23 cellular contexts compared by ENCODE assay signal in the genomic region with DNA sequence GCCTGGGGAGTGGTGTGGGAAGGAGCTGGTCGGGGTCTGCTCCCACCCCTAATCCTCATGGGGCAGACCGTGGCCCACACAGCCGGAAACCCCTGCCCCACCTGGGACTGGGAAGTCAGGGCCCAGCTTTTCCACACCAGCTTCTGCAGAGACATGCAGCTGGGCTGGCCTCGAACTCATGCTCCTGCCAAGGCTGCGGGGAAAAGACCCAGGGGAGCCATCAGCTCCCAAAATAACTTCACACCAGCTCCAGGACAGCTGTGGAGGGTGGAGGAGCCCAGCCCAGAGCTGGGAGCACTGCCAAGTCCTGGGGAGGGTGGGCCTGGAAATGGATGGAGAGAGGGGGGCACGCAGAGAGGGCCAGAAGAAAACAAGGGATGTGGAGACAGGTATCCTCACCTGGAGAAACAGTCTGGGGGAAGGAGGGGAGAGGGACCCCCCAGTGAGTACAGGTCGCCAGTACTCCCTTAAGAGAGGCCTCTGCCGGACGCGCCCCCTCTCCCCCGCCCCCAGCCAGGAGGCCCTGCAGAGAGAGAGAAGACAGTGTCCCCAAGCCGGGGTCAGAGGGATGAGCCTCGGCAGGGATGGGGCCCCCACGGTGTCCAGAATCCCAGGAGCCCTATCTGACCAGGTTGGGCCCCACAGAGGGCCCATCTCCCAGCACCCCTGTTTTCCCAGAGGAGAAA. TPM values are rescaled to one million over a fixed set of nuclear protein-coding genes. Genes with fewer than 3 reads are reported as not detected.
A peak's percentile ranks its signal among the peaks of the same experiment; 100 is the strongest.
DNase-seq lines count a peak whose midpoint lies in the region; ATAC-seq, FAIRE-seq and TF ChIP-seq lines count a peak whose summit lies in the region.
"Had no signal": no experiment of that assay in that cellular context is flagged by ENCODE, and none has a peak within 500 bp of the region (broad histone marks: within the 10 kb centered on the region; RNA-seq: fewer than 3 reads in every experiment).

No MANE protein-coding gene starts in this region.

- intact Hi-C loops in HepG2 (cut with micrococcal nuclease; ENCODE audit: unreplicated experiment), result no loop called here

- TF ChIP-seq CTCF in HEK293 (tag by site-specific recombination; IDR thresholded peaks at IDR 0.05) (no peak), chondrocyte (IDR thresholded peaks at IDR 0.05) (no peak), HepG2 (CRISPR knock-in tag; IDR thresholded peaks at IDR 0.05) (no peak), GM20000 (IDR thresholded peaks at IDR 0.05; ENCODE audit: extremely low read depth, missing control alignments) (no peak), D721Med (IDR thresholded peaks at IDR 0.05; ENCODE audit: insufficient read depth, missing control alignments) (no peak)

- peaks cover 7% of the 10 kb centered on the region for H3K9me3 Mint-ChIP-seq in chondrocyte (ENCODE audit: low read depth)

- CTCF ChIA-PET in HEK293 (lab: Yijun Ruan, JAX) (interaction anchor here (0.6 kb wide), 1 partner anchor 19 kb away, joined by 3 read pairs; no protein-coding TSS in a partner anchor), HepG2 (lab: Yijun Ruan, JAX; ENCODE audit: low intra/inter-chr PET ratio, low total read pairs) (no interaction called here)

- no peak for TF ChIP-seq RAD21 in HepG2 (CRISPR knock-in tag; IDR thresholded peaks at IDR 0.05)

- H3K9me3 ChIP-seq in HEK293 (ENCODE audit: control insufficient read depth, insufficient read depth, low read depth, low read length) (no peaks in the 10 kb centered on the region), HepG2 (ENCODE audit: low read length) (no peaks in the 10 kb centered on the region), subcutaneous abdominal adipose tissue (ENCODE audit: control insufficient read depth in 5 of 5, low read length in 5 of 5) (peaks cover 0 to 7% (median 7%) of the 10 kb centered on the region in 5 donors)
- H3K9me3 ChIP-seq: Peyer's patch had no signal

- H3K27me3 Mint-ChIP-seq in chondrocyte (ENCODE audit: low read depth), result no peaks in the 10 kb centered on the region

- H4K20me1 ChIP-seq in HepG2 (ENCODE audit: insufficient read depth, low read length), result no peaks in the 10 kb centered on the region

- BruUV-seq in HepG2 (replicated peaks; lab: Mats Ljungman, UMichigan), result no TSS peak

- H3K4me2 ChIP-seq in HepG2 (ENCODE audit: low read depth, low read length), result no peak overlapping the region

- TF ChIP-seq EP300 in HepG2 (IDR thresholded peaks at IDR 0.05; ENCODE audit: low read depth in 2 of 2, low read length in 2 of 2) (no peak), HepG2 (CRISPR knock-in tag; IDR thresholded peaks at IDR 0.05; ENCODE audit: borderline replicate concordance) (no peak)

- H3K27ac Mint-ChIP-seq in chondrocyte (ENCODE audit: unreplicated experiment), result peak overlapping the region; percentile 81
- H3K27ac Mint-ChIP-seq: activated CD4-positive, alpha-beta T cell treated with anti-CD3 and anti-CD28 coated beads, Interleukin-2, amount 10 ng/mL, durations not matched to agents 24 days and 14 days had no signal

- no peak overlapping the region for H3K4me3 Mint-ChIP-seq in chondrocyte (ENCODE audit: unreplicated experiment)
- H3K4me3 Mint-ChIP-seq: activated CD4-positive, alpha-beta T cell treated with anti-CD3 and anti-CD28 coated beads, Interleukin-2, amount 10 ng/mL, durations not matched to agents 24 days and 14 days; brain; nephron progenitor cell had no signal

- in situ Hi-C loops in HepG2 (cut with HindIII; ENCODE audit: extremely low pct_ligation_motif_present, low pct_unique_long_range_greater_than_20kb), result no loop called here

- no peak for TF ChIP-seq POLR2A in HepG2 (IDR thresholded peaks at IDR 0.05; ENCODE audit: insufficient read depth in 1 of 2, low read depth in 2 of 2, low read length in 2 of 2)

- H3K27me3 ChIP-seq in HepG2 (ENCODE audit: control insufficient read depth in 1 of 2, insufficient read depth in 2 of 2, low read length in 2 of 2), result peaks cover 3 to 25% of the 10 kb centered on the region in 2 experiments; a peak in 3 of 5 replicates
- H3K27me3 ChIP-seq in subcutaneous abdominal adipose tissue (ENCODE audit: control insufficient read depth in 5 of 5, insufficient read depth in 4 of 5, low read length in 5 of 5), result no peaks in the 10 kb centered on the region
- H3K27me3 ChIP-seq: BE2C, Peyer's patch had no signal

- FAIRE-seq in HepG2 (lab: Jason Lieb, UNC) (no peak), D721Med (lab: Jason Lieb, UNC) (no peak)
- FAIRE-seq: GM19239, TTC549 had no signal

- ATAC-seq in HepG2, result no peak
- no peak for ATAC-seq in HG03045 (IDR thresholded peaks at IDR 0.05; ENCODE audit: unreplicated experiment)

- 23% methylated on average over 8 of the region's 14 CpGs for WGBS in HepG2 (ENCODE audit: low lambda C conversion rate)

- no peaks in the 10 kb centered on the region for H3K79me2 ChIP-seq in HepG2 (ENCODE audit: insufficient read depth, low read length)

- no peak for DNase-seq in chondrocyte (ENCODE audit: low spot score)
- DNase-seq in HepG2 (ENCODE audit: low spot score), result no peak
- DNase-seq in GM20000 (ENCODE audit: low spot score), result no peak
- DNase-seq in D721Med (ENCODE audit: insufficient read length, low spot score), result no peak
- no peak for DNase-seq in OCI-M2 (lab: John Stamatoyannopoulos, UW; ENCODE audit: unreplicated experiment)
- DNase-seq: activated CD4-positive, alpha-beta T cell treated with anti-CD3 and anti-CD28 coated beads, Interleukin-2, amount 10 ng/mL, durations not matched to agents 24 days and 14 days; activated naive CD4-positive, alpha-beta T cell treated with anti-CD3 and anti-CD28 coated beads, Interleukin-2, amount 50 U/mL, for 16 hours; BE2C; DMS53; NCI-H2107; NCI-H82; nephron progenitor cell; Peyer's patch; stimulated activated CD4-positive, alpha-beta T cell treated with anti-CD3 and anti-CD28 coated beads, Interleukin-2, amount 100 ng/mL, for 24 hours had no signal

- H3K27ac ChIP-seq in HEK293 (ENCODE audit: extremely low read depth, low read depth, low read length), result no peak overlapping the region
- no peak overlapping the region for H3K27ac ChIP-seq in HepG2 (ENCODE audit: extremely low read length, insufficient read depth, low read length)
- H3K27ac ChIP-seq in subcutaneous abdominal adipose tissue (ENCODE audit: low read depth, low read length), result peak overlapping the region; percentile 92
- H3K27ac ChIP-seq: Peyer's patch had no signal

- no peaks in the 10 kb centered on the region for H3K36me3 Mint-ChIP-seq in chondrocyte (ENCODE audit: low read depth)
- H3K36me3 Mint-ChIP-seq: brain had no signal

- no peak overlapping the region for H3K9ac ChIP-seq in HepG2 (ENCODE audit: insufficient read depth, low read depth, low read length)
- H3K9ac ChIP-seq in subcutaneous abdominal adipose tissue (ENCODE audit: low read length in 5 of 5), result peak overlapping the region in 1 of 5 donors; percentile 35

- H2AFZ ChIP-seq in HepG2 (ENCODE audit: low read length), result no peak overlapping the region

- H3K4me1 Mint-ChIP-seq in chondrocyte (ENCODE audit: low read depth), result peaks cover 26% of the 10 kb centered on the region
- H3K4me1 Mint-ChIP-seq: activated CD4-positive, alpha-beta T cell treated with anti-CD3 and anti-CD28 coated beads, Interleukin-2, amount 10 ng/mL, durations not matched to agents 24 days and 14 days had no signal

- H3K36me3 ChIP-seq in HEK293 (ENCODE audit: control insufficient read depth in 2 of 2, insufficient read depth in 1 of 2, low read length in 2 of 2) (no peaks in the 10 kb centered on the region), HepG2 (replicated peaks in 1 of 2; ENCODE audit: control insufficient read depth in 1 of 2, insufficient read depth in 2 of 2, low read length in 2 of 2) (no peaks in the 10 kb centered on the region), subcutaneous abdominal adipose tissue (ENCODE audit: control insufficient read depth in 5 of 5, insufficient read depth in 5 of 5, low read length in 5 of 5) (no peaks in the 10 kb centered on the region)
- H3K36me3 ChIP-seq: BE2C, Peyer's patch had no signal

- no peak overlapping the region for H3K4me3 ChIP-seq in HEK293 (ENCODE audit: low read depth, low read length)
- no peak overlapping the region for H3K4me3 ChIP-seq in HepG2 (replicated peaks in 1 of 3; ENCODE audit: insufficient read depth in 1 of 3, low read depth in 2 of 3, low read length in 3 of 3)
- peak overlapping the region in 1 of 5 donors; percentile 22 for H3K4me3 ChIP-seq in subcutaneous abdominal adipose tissue (ENCODE audit: low read depth in 1 of 5, low read length in 5 of 5)
- H3K4me3 ChIP-seq: lung, Peyer's patch had no signal

- POLR2A ChIA-PET in HEK293 (lab: Yijun Ruan, JAX), result no interaction called here
- POLR2A ChIA-PET in HepG2 (lab: Yijun Ruan, JAX), result no interaction called here

- no peaks in the 10 kb centered on the region for H3K4me1 ChIP-seq in HEK293 (ENCODE audit: control insufficient read depth, insufficient read depth, low read length)
- no peaks in the 10 kb centered on the region for H3K4me1 ChIP-seq in HepG2 (ENCODE audit: insufficient read depth, low read length)
- H3K4me1 ChIP-seq in subcutaneous abdominal adipose tissue (ENCODE audit: control insufficient read depth in 5 of 5, insufficient read depth in 5 of 5, low read length in 5 of 5), result peaks cover 10 to 54% (median 49%) of the 10 kb centered on the region in 5 donors
- H3K4me1 ChIP-seq: BE2C, Peyer's patch had no signal

RNA-seq across cellular contexts. Expression of a gene that starts 11.5 kb away (rescaled TPM):
- not detected in 3 replicates for total RNA-seq in chondrocyte
- total RNA-seq in HepG2 (2016; rRNA removed; fragmentation: Illumina TruSeq; extraction: Trizol), result not detected in 2 replicates
- total RNA-seq in HepG2 (2016; cell fraction: cytosol; rRNA removed; fragmentation: Illumina TruSeq; extraction: Trizol; ENCODE audit: low read depth), result not detected in 2 replicates
- not detected in 2 replicates for total RNA-seq in HepG2 (2016; cell fraction: insoluble cytoplasmic fraction; rRNA removed; fragmentation: Illumina TruSeq; extraction: Trizol)
- total RNA-seq in HepG2 (2016; cell fraction: membrane; rRNA removed; fragmentation: Illumina TruSeq; extraction: Trizol), result not detected in 2 replicates
- not detected in 2 replicates for total RNA-seq in HepG2 (2016; cell fraction: nucleus; rRNA removed; fragmentation: Illumina TruSeq; extraction: Trizol)
- not detected in 2 replicates for polyA plus RNA-seq in HepG2 (2011; rRNA removed)
- polyA plus RNA-seq in HepG2 (2011; cell fraction: cytosol; rRNA removed), result not detected in 2 replicates
- not detected in 2 replicates for polyA plus RNA-seq in HepG2 (2011; cell fraction: nucleus; rRNA removed)
- not detected in 2 replicates for polyA plus RNA-seq in HepG2 (2012)
- not detected in 2 replicates for polyA plus RNA-seq in HepG2 (2016; cell fraction: cytosol; fragmentation: Illumina TruSeq; extraction: Trizol; ENCODE audit: low read depth)
- polyA plus RNA-seq in HepG2 (2016; cell fraction: insoluble cytoplasmic fraction; fragmentation: Illumina TruSeq; extraction: Trizol; ENCODE audit: low read depth), result not detected in 2 replicates
- not detected in 2 replicates for polyA plus RNA-seq in HepG2 (2016; cell fraction: membrane; fragmentation: Illumina TruSeq; extraction: Trizol; ENCODE audit: low read depth)
- not detected in 2 replicates for polyA plus RNA-seq in HepG2 (2016; cell fraction: nucleus; fragmentation: Illumina TruSeq; extraction: Trizol; ENCODE audit: insufficient read depth, low read depth)
- not detected in 2 replicates for polyA minus RNA-seq in HepG2 (2011; rRNA and poly(A)+ RNA removed; ENCODE audit: low replicate concordance)
- polyA minus RNA-seq in HepG2 (2011; cell fraction: cytosol; rRNA and poly(A)+ RNA removed), result not detected in 2 replicates
- polyA minus RNA-seq in HepG2 (2011; cell fraction: nucleus; rRNA and poly(A)+ RNA removed), result not detected in 2 replicates
- total RNA-seq: activated CD4-positive, alpha-beta T cell treated with anti-CD3 and anti-CD28 coated beads, Interleukin-2, amount 10 ng/mL, durations not matched to agents 24 days and 14 days; fibroblast of villous mesenchyme; lung; Peyer's patch had no signal
- polyA plus RNA-seq: lung, thymus had no signal

RNA-seq across cellular contexts. Expression of a gene that starts 31.8 kb away (rescaled TPM):
- total RNA-seq in chondrocyte (36.7 to 39.9 TPM (median 39.9 TPM) in 3 replicates), HepG2 (2016; rRNA removed; fragmentation: Illumina TruSeq; extraction: Trizol) (0.44 TPM in 1 of 2 replicates, not detected in the other)
- total RNA-seq in HepG2 (2016; cell fraction: cytosol; rRNA removed; fragmentation: Illumina TruSeq; extraction: Trizol; ENCODE audit: low read depth), result not detected in 2 replicates
- 0.18 and 0.80 TPM in 2 replicates for total RNA-seq in HepG2 (2016; cell fraction: insoluble cytoplasmic fraction; rRNA removed; fragmentation: Illumina TruSeq; extraction: Trizol)
- 0.22 and 0.24 TPM in 2 replicates for total RNA-seq in HepG2 (2016; cell fraction: membrane; rRNA removed; fragmentation: Illumina TruSeq; extraction: Trizol)
- 0.19 and 0.81 TPM in 2 replicates for total RNA-seq in HepG2 (2016; cell fraction: nucleus; rRNA removed; fragmentation: Illumina TruSeq; extraction: Trizol)
- 1.5 and 1.6 TPM in 2 replicates for polyA plus RNA-seq in HepG2 (2011; rRNA removed)
- polyA plus RNA-seq in HepG2 (2011; cell fraction: cytosol; rRNA removed), result 1.1 and 2.1 TPM in 2 replicates
- 3.6 and 4.6 TPM in 2 replicates for polyA plus RNA-seq in HepG2 (2011; cell fraction: nucleus; rRNA removed)
- polyA plus RNA-seq in HepG2 (2012), result 0.72 and 1.2 TPM in 2 replicates
- polyA plus RNA-seq in HepG2 (2016; cell fraction: cytosol; fragmentation: Illumina TruSeq; extraction: Trizol; ENCODE audit: low read depth), result 0.07 and 0.11 TPM in 2 replicates
- 0.16 TPM in 1 of 2 replicates, not detected in the other for polyA plus RNA-seq in HepG2 (2016; cell fraction: insoluble cytoplasmic fraction; fragmentation: Illumina TruSeq; extraction: Trizol; ENCODE audit: low read depth)
- polyA plus RNA-seq in HepG2 (2016; cell fraction: membrane; fragmentation: Illumina TruSeq; extraction: Trizol; ENCODE audit: low read depth), result 0.12 and 0.18 TPM in 2 replicates
- polyA plus RNA-seq in HepG2 (2016; cell fraction: nucleus; fragmentation: Illumina TruSeq; extraction: Trizol; ENCODE audit: insufficient read depth, low read depth), result 0.70 and 1.00 TPM in 2 replicates
- polyA minus RNA-seq in HepG2 (2011; rRNA and poly(A)+ RNA removed; ENCODE audit: low replicate concordance), result 3.4 and 11.1 TPM in 2 replicates
- polyA minus RNA-seq in HepG2 (2011; cell fraction: cytosol; rRNA and poly(A)+ RNA removed), result 1.5 TPM in 2 replicates
- polyA minus RNA-seq in HepG2 (2011; cell fraction: nucleus; rRNA and poly(A)+ RNA removed), result 2.4 and 4.6 TPM in 2 replicates

Comparison
In these comparisons a context has a peak if more than half of its experiments do, and no peak if none do; other contexts are left out.
1. RNA of a gene that starts 31.8 kb away (total RNA-seq): 36.7 to 39.9 TPM in chondrocyte; 0.18 to 0.81 TPM in HepG2; every median in the first group is over 10 times any median in the second.